Comparison of ENCODE assay signal across 10 cellular contexts in the genomic region with DNA sequence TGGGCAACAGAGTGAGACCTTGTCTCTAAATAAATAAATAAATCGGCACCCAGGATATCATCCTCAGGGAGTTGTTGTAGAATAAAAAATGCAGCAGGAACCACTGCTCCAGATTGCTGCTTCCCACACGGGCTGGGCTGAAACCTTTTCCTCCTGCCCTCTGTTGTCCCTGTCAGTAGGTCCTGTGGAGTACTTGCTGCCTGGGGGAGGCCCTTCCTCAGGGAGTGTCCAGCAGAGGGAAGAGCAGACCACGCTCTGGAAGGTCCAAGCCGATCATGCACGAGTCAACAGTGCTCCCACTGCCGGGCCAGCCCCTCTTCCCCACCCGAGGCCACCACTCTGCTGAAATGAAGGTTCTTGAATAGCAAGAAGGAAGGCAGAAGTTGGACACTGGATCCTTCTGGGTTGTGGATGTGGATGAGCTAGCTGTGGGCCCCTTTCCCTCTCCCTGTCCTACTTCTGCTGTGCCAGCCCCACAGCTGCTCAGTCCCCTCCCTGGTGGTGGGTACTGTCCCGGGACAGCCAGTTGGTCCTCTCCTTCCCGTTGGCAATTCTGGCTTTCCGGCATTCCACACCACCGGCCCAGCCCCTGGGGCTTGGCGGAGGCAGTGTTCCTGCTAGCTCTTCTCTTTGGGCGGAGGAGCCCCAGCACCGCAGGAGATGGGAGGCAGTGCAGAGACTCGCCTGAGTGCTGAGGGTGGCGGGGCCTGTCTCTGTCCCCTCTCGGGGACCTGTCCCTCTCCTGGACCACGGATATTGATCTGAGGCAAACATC. TPM values are rescaled to one million over a fixed set of nuclear protein-coding genes. Genes with fewer than 3 reads are reported as not detected.
A peak's percentile ranks its signal among the peaks of the same experiment; 100 is the strongest.
DNase-seq lines count a peak whose midpoint lies in the region; ATAC-seq and TF ChIP-seq lines count a peak whose summit lies in the region.
"Had no signal": no experiment of that assay in that cellular context is flagged by ENCODE, and none has a peak within 500 bp of the region (broad histone marks: within the 10 kb centered on the region; RNA-seq: fewer than 3 reads in every experiment).

No MANE protein-coding gene starts in this region.

- DNase-seq in DMS114 treated with DMSO at 0.1 percent for 48 hours (lab: John Stamatoyannopoulos, UW; ENCODE audit: unreplicated experiment) (peak; percentile 19), chondrocyte (ENCODE audit: low spot score) (peak; percentile 72), psoas muscle (peak in 1 of 2 donors; percentile 55), lower lobe of right lung (no peak), iPS-NIHi7 (ENCODE audit: extremely low spot score) (no peak), Calu3 (no peak)

- peaks cover 34% of the 10 kb centered on the region for H3K4me1 ChIP-seq in psoas muscle
- H3K4me1 ChIP-seq in lower lobe of right lung = peaks cover 30% of the 10 kb centered on the region
- H3K4me1 ChIP-seq: thyroid gland had no signal

- no TSS peak for BruUV-seq in Calu3 (replicated peaks; lab: Mats Ljungman, UMichigan)

- intact Hi-C loops in psoas muscle (cut with DNase I) = loop anchor here in 1 of 2 donors (5.0 kb wide), 1 partner anchor 110 kb away; no protein-coding TSS in a partner anchor
- intact Hi-C loops in lower lobe of right lung (cut with DNase I) = no loop called here
- intact Hi-C loops in Calu3 (cut with micrococcal nuclease; ENCODE audit: unreplicated experiment) = no loop called here

- peak; percentile 19; the same call in 1 of the 2 replicates for TF ChIP-seq RAD21 in Ishikawa (IDR thresholded peaks at IDR 0.05; ENCODE audit: low read depth)

- peak overlapping the region; percentile 42 for H3K27ac Mint-ChIP-seq in chondrocyte (ENCODE audit: unreplicated experiment)
- no peak overlapping the region for H3K27ac Mint-ChIP-seq in Calu3 (ENCODE audit: unreplicated experiment)

- no peak overlapping the region for H3K4me3 Mint-ChIP-seq in chondrocyte (ENCODE audit: unreplicated experiment)
- no peak overlapping the region for H3K4me3 Mint-ChIP-seq in Calu3 (ENCODE audit: low read depth, unreplicated experiment)

- peak in 3 of 4 donors; percentile 31 to 45 (median 41) for ATAC-seq in psoas muscle
- ATAC-seq in lower lobe of right lung = no peak
- ATAC-seq in GM18870 (IDR thresholded peaks at IDR 0.05; ENCODE audit: unreplicated experiment) = no peak

- H3K27ac ChIP-seq in psoas muscle (peak overlapping the region; percentile 98), lower lobe of right lung (no peak overlapping the region)
- H3K27ac ChIP-seq: neutrophil, thyroid gland had no signal

- no peak for TF ChIP-seq EP300 in Ishikawa (IDR thresholded peaks at IDR 0.05; ENCODE audit: borderline replicate concordance)

- H3K27me3 ChIP-seq in psoas muscle (ENCODE audit: insufficient read depth in 3 of 3, low read length in 2 of 3) = no peaks in the 10 kb centered on the region
- no peaks in the 10 kb centered on the region for H3K27me3 ChIP-seq in lower lobe of right lung (ENCODE audit: low read depth)
- H3K27me3 ChIP-seq: neutrophil, thyroid gland had no signal

- peaks cover 29% of the 10 kb centered on the region for H3K4me1 Mint-ChIP-seq in chondrocyte (ENCODE audit: low read depth)
- no peaks in the 10 kb centered on the region for H3K4me1 Mint-ChIP-seq in Calu3 (ENCODE audit: low read depth, unreplicated experiment)

- H3K27me3 Mint-ChIP-seq in chondrocyte (ENCODE audit: low read depth) = no peaks in the 10 kb centered on the region
- no peaks in the 10 kb centered on the region for H3K27me3 Mint-ChIP-seq in Calu3 (ENCODE audit: unreplicated experiment)

- CTCF ChIA-PET in Calu3 (lab: Charles Lee) = no interaction called here

- peak; percentile 44 for TF ChIP-seq CTCF in chondrocyte (IDR thresholded peaks at IDR 0.05)
- peak; percentile 11 for TF ChIP-seq CTCF in psoas muscle (IDR thresholded peaks at IDR 0.05)
- no peak for TF ChIP-seq CTCF in lower lobe of right lung (IDR thresholded peaks at IDR 0.05)
- no peak for TF ChIP-seq CTCF in Calu3 (IDR thresholded peaks at IDR 0.05; ENCODE audit: unreplicated experiment)

- H3K9me3 ChIP-seq in psoas muscle = no peaks in the 10 kb centered on the region
- H3K9me3 ChIP-seq in lower lobe of right lung = no peaks in the 10 kb centered on the region
- H3K9me3 ChIP-seq: neutrophil, thyroid gland had no signal

- H3K36me3 Mint-ChIP-seq in chondrocyte (ENCODE audit: low read depth) (peaks cover 2% of the 10 kb centered on the region), Calu3 (ENCODE audit: insufficient read depth, unreplicated experiment) (no peaks in the 10 kb centered on the region)

- H3K4me3 ChIP-seq in psoas muscle (no peak overlapping the region), lower lobe of right lung (no peak overlapping the region)
- H3K4me3 ChIP-seq: thyroid gland had no signal

- H3K36me3 ChIP-seq in psoas muscle (ENCODE audit: insufficient read depth in 1 of 2, low read depth in 1 of 2) (no peaks in the 10 kb centered on the region), lower lobe of right lung (no peaks in the 10 kb centered on the region)
- H3K36me3 ChIP-seq: neutrophil, thyroid gland had no signal

- H3K9me3 Mint-ChIP-seq in chondrocyte (ENCODE audit: low read depth) (no peaks in the 10 kb centered on the region), Calu3 (ENCODE audit: low read depth, unreplicated experiment) (no peaks in the 10 kb centered on the region)

- WGBS in psoas muscle, 3 donors = 58 to 72% (median 61%) methylated on average over 18 of the region's 18 CpGs

TF ChIP-seq in Ishikawa, 13 proteins besides CTCF, POLR2A, EP300 and RAD21:
- TF ChIP-seq, protein P1, sequence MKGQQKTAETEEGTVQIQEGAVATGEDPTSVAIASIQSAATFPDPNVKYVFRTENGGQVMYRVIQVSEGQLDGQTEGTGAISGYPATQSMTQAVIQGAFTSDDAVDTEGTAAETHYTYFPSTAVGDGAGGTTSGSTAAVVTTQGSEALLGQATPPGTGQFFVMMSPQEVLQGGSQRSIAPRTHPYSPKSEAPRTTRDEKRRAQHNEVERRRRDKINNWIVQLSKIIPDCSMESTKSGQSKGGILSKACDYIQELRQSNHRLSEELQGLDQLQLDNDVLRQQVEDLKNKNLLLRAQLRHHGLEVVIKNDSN (IDR thresholded peaks at IDR 0.05) = no peak
- TF ChIP-seq ZBTB7A (IDR thresholded peaks at IDR 0.05; ENCODE audit: low read depth) = no peak
- TF ChIP-seq FOXM1 (IDR thresholded peaks at IDR 0.05; ENCODE audit: borderline replicate concordance, low read depth) = no peak
TF ChIP-seq in Ishikawa: peak in this region for 0.

RNA-seq across cellular contexts. Expression of gene CDK5R1, which starts 10.8 kb away (rescaled TPM):
- total RNA-seq in chondrocyte (1.8 to 2.3 TPM (median 2.1 TPM) in 3 replicates), psoas muscle (1 to 10 TPM; 1.2 to 5.2 (median 2.5) TPM), lower lobe of right lung (1.3 TPM), Calu3 (2022) (4.0 and 4.3 TPM in 2 replicates)
- polyA plus RNA-seq in psoas muscle = 1 to 10 TPM in 2 of 3 donors, under 1 TPM in 1; 0.44 to 2.1 (median 1.1) TPM

RNA-seq across cellular contexts. Expression of gene PSMD11, which starts 53.3 kb away (rescaled TPM):
- total RNA-seq in chondrocyte = 80.7 to 105 TPM (median 85.9 TPM) in 3 replicates
- total RNA-seq in psoas muscle = 100 to 1,000 TPM; 118 to 280 (median 207) TPM
- 100 to 1,000 TPM; 152 to 326 (median 198) TPM for polyA plus RNA-seq in psoas muscle
- total RNA-seq in lower lobe of right lung = 57.2 TPM
- 152 and 167 TPM in 2 replicates for total RNA-seq in Calu3 (2022)

Comparison
In these comparisons a context has a peak if more than half of its experiments do, and no peak if none do; other contexts are left out.
1. DNase-seq: peak in DMS114 treated with DMSO at 0.1 percent for 48 hours (single experiment) and chondrocyte (single experiment); none in lower lobe of right lung (single experiment), iPS-NIHi7 (single experiment) and Calu3 (single experiment).
2. CTCF ChIP-seq: peak in chondrocyte (single experiment) and psoas muscle (single experiment); none in lower lobe of right lung (single experiment) and Calu3 (single experiment).
3. ATAC-seq: peak in psoas muscle (3 of 4); none in lower lobe of right lung (0 of 2) and GM18870 (single experiment).